In the genomic region with DNA sequence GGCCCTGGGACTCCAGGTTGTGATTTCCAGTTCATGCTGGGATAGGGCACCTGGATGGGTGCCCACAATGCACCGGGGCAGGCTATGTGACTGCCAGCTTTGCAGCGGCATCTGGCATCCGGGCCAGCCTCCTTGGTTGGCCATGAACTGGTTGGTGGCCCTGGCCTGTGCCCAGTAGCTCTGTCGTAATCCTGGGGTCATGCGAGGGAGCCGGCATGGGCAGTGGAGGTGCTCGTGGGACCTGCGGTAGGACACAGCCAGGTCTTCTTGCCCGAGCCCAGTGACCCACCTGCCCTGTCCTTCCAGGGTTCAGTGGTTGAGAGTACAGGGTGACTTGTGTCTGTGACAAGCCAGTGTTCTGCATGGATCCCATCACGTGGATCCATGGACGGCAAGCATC, we compare ENCODE assay signal across 37 cellular contexts.
"Had no signal": no experiment of that assay in that cellular context is flagged by ENCODE, and none has a peak within 500 bp of the region (broad histone marks: within the 10 kb centered on the region; RNA-seq: fewer than 3 reads in every experiment).

No MANE protein-coding gene starts in this region.

- H3K9me3 Mint-ChIP-seq: activated naive CD4-positive, alpha-beta T cell treated with anti-CD3 and anti-CD28 coated beads, Interleukin-2, amount 50 U/mL, for 24 hours had no signal

- H3K4me1 Mint-ChIP-seq: activated CD4-positive, alpha-beta memory T cell treated with anti-CD3 and anti-CD28 coated beads, Interleukin-2, amount 10 ng/mL, durations not matched to agents 7 days and 5 days; activated CD4-positive, alpha-beta T cell treated with anti-CD3 and anti-CD28 coated beads for 36 hours; activated CD4-positive, alpha-beta T cell treated with anti-CD3 and anti-CD28 coated beads, Interleukin-2, amount 10 ng/mL, durations not matched to agents 7 days and 5 days; activated CD8-positive, alpha-beta memory T cell treated with anti-CD3 and anti-CD28 coated beads, Interleukin-2, amount 10 ng/mL, durations not matched to agents 7 days and 5 days; activated naive CD4-positive, alpha-beta T cell treated with anti-CD3 and anti-CD28 coated beads, Interleukin-2, amount 10 ng/mL, durations not matched to agents 7 days and 5 days; activated naive CD4-positive, alpha-beta T cell treated with anti-CD3 and anti-CD28 coated beads, Interleukin-2, amount 50 U/mL, for 24 hours; activated naive CD8-positive, alpha-beta T cell treated with anti-CD3 and anti-CD28 coated beads, Interleukin-2, amount 10 ng/mL, durations not matched to agents 7 days and 5 days; activated naive CD8-positive, alpha-beta T cell treated with anti-CD3 and anti-CD28 coated beads, Interleukin-2, amount 50 U/mL, for 24 hours had no signal

- H3K27ac Mint-ChIP-seq: activated CD4-positive, alpha-beta memory T cell treated with anti-CD3 and anti-CD28 coated beads, Interleukin-2, amount 10 ng/mL, durations not matched to agents 7 days and 5 days; activated CD4-positive, alpha-beta T cell treated with anti-CD3 and anti-CD28 coated beads for 36 hours; activated CD4-positive, alpha-beta T cell treated with anti-CD3 and anti-CD28 coated beads, Interleukin-2, amount 10 ng/mL, durations not matched to agents 7 days and 5 days; activated CD8-positive, alpha-beta memory T cell treated with anti-CD3 and anti-CD28 coated beads, Interleukin-2, amount 10 ng/mL, durations not matched to agents 7 days and 5 days; activated CD8-positive, alpha-beta T cell treated with anti-CD3 and anti-CD28 coated beads, Interleukin-2, amount 10 ng/mL, durations not matched to agents 7 days and 5 days; activated naive CD4-positive, alpha-beta T cell treated with anti-CD3 and anti-CD28 coated beads, Interleukin-2, amount 10 ng/mL, durations not matched to agents 7 days and 5 days; activated naive CD4-positive, alpha-beta T cell treated with anti-CD3 and anti-CD28 coated beads, Interleukin-2, amount 50 U/mL, for 24 hours; activated naive CD8-positive, alpha-beta T cell; activated naive CD8-positive, alpha-beta T cell treated with anti-CD3 and anti-CD28 coated beads, Interleukin-2, amount 10 ng/mL, durations not matched to agents 7 days and 5 days; activated naive CD8-positive, alpha-beta T cell treated with anti-CD3 and anti-CD28 coated beads, Interleukin-2, amount 50 U/mL, for 24 hours; activated T-cell treated with anti-CD3 and anti-CD28 coated beads, Interleukin-2, amount 50 U/mL, for 24 hours; activated T-helper 2 cell treated with anti-CD3 and anti-CD28 coated beads, Interferon-gamma antibody, Interleukin-2, Interleukin-4, amounts not matched to agents 10 μg/mL and 5 μg/mL and 100 μg/mL, durations not matched to agents 14 hours and 24 hours and 36 hours; T-helper 1 cell treated with Interleukin-12 subunit alpha and Interleukin-12 subunit beta and Interleukin-4 antibody, amounts not matched to agents 30 μg/mL and 1 μg/mL, for 36 hours; T-helper 2 cell treated with Interferon-gamma antibody and Interleukin-4, amounts not matched to agents 5 μg/mL and 100 μg/mL, for 36 hours had no signal

- FAIRE-seq: astrocyte, TTC549 had no signal

- H3K36me3 Mint-ChIP-seq: activated CD8-positive, alpha-beta memory T cell treated with anti-CD3 and anti-CD28 coated beads, Interleukin-2, amount 10 ng/mL, durations not matched to agents 7 days and 5 days; activated naive CD4-positive, alpha-beta T cell treated with anti-CD3 and anti-CD28 coated beads, Interleukin-2, amount 10 ng/mL, durations not matched to agents 7 days and 5 days; activated naive CD4-positive, alpha-beta T cell treated with anti-CD3 and anti-CD28 coated beads, Interleukin-2, amount 50 U/mL, for 24 hours; activated naive CD8-positive, alpha-beta T cell; activated naive CD8-positive, alpha-beta T cell treated with anti-CD3 and anti-CD28 coated beads, Interleukin-2, amount 10 ng/mL, durations not matched to agents 7 days and 5 days had no signal

- H3K27me3 ChIP-seq: body of pancreas, brain microvascular endothelial cell, breast epithelium had no signal

- H3K4me3 Mint-ChIP-seq: activated CD4-positive, alpha-beta memory T cell treated with anti-CD3 and anti-CD28 coated beads, Interleukin-2, amount 10 ng/mL, durations not matched to agents 7 days and 5 days; activated CD4-positive, alpha-beta T cell treated with anti-CD3 and anti-CD28 coated beads for 36 hours; activated CD4-positive, alpha-beta T cell treated with anti-CD3 and anti-CD28 coated beads, Interleukin-2, amount 10 ng/mL, durations not matched to agents 7 days and 5 days; activated CD8-positive, alpha-beta memory T cell treated with anti-CD3 and anti-CD28 coated beads, Interleukin-2, amount 10 ng/mL, durations not matched to agents 7 days and 5 days; activated CD8-positive, alpha-beta T cell treated with anti-CD3 and anti-CD28 coated beads, Interleukin-2, amount 10 ng/mL, durations not matched to agents 7 days and 5 days; activated naive CD4-positive, alpha-beta T cell treated with anti-CD3 and anti-CD28 coated beads, Interleukin-2, amount 10 ng/mL, durations not matched to agents 7 days and 5 days; activated naive CD4-positive, alpha-beta T cell treated with anti-CD3 and anti-CD28 coated beads, Interleukin-2, amount 50 U/mL, for 24 hours; activated naive CD8-positive, alpha-beta T cell; activated naive CD8-positive, alpha-beta T cell treated with anti-CD3 and anti-CD28 coated beads, Interleukin-2, amount 10 ng/mL, durations not matched to agents 7 days and 5 days; activated naive CD8-positive, alpha-beta T cell treated with anti-CD3 and anti-CD28 coated beads, Interleukin-2, amount 50 U/mL, for 24 hours; activated T-cell treated with anti-CD3 and anti-CD28 coated beads, Interleukin-2, amount 50 U/mL, for 24 hours; T-helper 1 cell treated with Interleukin-12 subunit alpha and Interleukin-12 subunit beta and Interleukin-4 antibody, amounts not matched to agents 30 μg/mL and 1 μg/mL, for 36 hours; T-helper 2 cell treated with Interferon-gamma antibody and Interleukin-4, amounts not matched to agents 5 μg/mL and 100 μg/mL, for 36 hours had no signal

- H3K36me3 ChIP-seq: brain microvascular endothelial cell, breast epithelium had no signal

- DNase-seq: activated CD4-positive, alpha-beta memory T cell treated with anti-CD3 and anti-CD28 coated beads, Interleukin-2, amount 10 ng/mL, durations not matched to agents 7 days and 5 days; activated CD4-positive, alpha-beta T cell treated with anti-CD3 and anti-CD28 coated beads for 1 hour; activated CD4-positive, alpha-beta T cell treated with anti-CD3 and anti-CD28 coated beads for 36 hours; activated CD4-positive, alpha-beta T cell treated with anti-CD3 and anti-CD28 coated beads for 48 hours; activated CD4-positive, alpha-beta T cell treated with anti-CD3 and anti-CD28 coated beads, Interleukin-2, amount 10 ng/mL, durations not matched to agents 7 days and 5 days; activated CD4-positive, alpha-beta T cell treated with anti-CD3 and anti-CD28 coated beads, Interleukin-2, amount 50 U/mL, for 48 hours; activated CD4-positive, CD25-positive, alpha-beta regulatory T cell; activated CD8-positive, alpha-beta memory T cell treated with anti-CD3 and anti-CD28 coated beads for 24 hours; activated CD8-positive, alpha-beta memory T cell treated with anti-CD3 and anti-CD28 coated beads, Interleukin-2, amount 10 ng/mL, durations not matched to agents 7 days and 5 days; activated CD8-positive, alpha-beta memory T cell treated with anti-CD3 and anti-CD28 coated beads, Interleukin-2, amount 50 U/mL, for 48 hours; activated CD8-positive, alpha-beta T cell treated with anti-CD3 and anti-CD28 coated beads, Interleukin-2, amount 10 ng/mL, durations not matched to agents 7 days and 5 days; activated effector memory CD4-positive, alpha-beta T cell treated with Interleukin-2 at 50 U/mL for 16 hours; activated gamma-delta T cell; activated naive CD4-positive, alpha-beta T cell treated with anti-CD3 and anti-CD28 coated beads, Interleukin-2, amount 10 ng/mL, durations not matched to agents 7 days and 5 days; activated naive CD4-positive, alpha-beta T cell treated with Interleukin-2 at 50 U/mL for 16 hours; activated naive CD8-positive, alpha-beta T cell treated with anti-CD3 and anti-CD28 coated beads, Interleukin-2, amount 10 ng/mL, durations not matched to agents 7 days and 5 days; activated naive CD8-positive, alpha-beta T cell treated with anti-CD3 and anti-CD28 coated beads, Interleukin-2, amount 50 U/mL, for 24 hours; activated T-cell treated with anti-CD3 and anti-CD28 coated beads, Interleukin-2, amount 50 U/mL, for 24 hours; activated T-cell treated with anti-CD3 and anti-CD28 coated beads, Interleukin-2, amount 50 U/mL, for 48 hours; aorta; body of pancreas; brain microvascular endothelial cell; central memory CD4-positive, alpha-beta T cell; SW 1271; T-helper 1 cell; T-helper 2 cell; T-helper 9 cell had no signal

- H3K4me3 ChIP-seq: body of pancreas, breast epithelium had no signal

- H3K27me3 Mint-ChIP-seq: activated CD4-positive, alpha-beta memory T cell treated with anti-CD3 and anti-CD28 coated beads, Interleukin-2, amount 10 ng/mL, durations not matched to agents 7 days and 5 days; activated CD4-positive, alpha-beta T cell treated with anti-CD3 and anti-CD28 coated beads for 36 hours; activated CD4-positive, alpha-beta T cell treated with anti-CD3 and anti-CD28 coated beads, Interleukin-2, amount 10 ng/mL, durations not matched to agents 7 days and 5 days; activated CD8-positive, alpha-beta memory T cell treated with anti-CD3 and anti-CD28 coated beads, Interleukin-2, amount 10 ng/mL, durations not matched to agents 7 days and 5 days; activated naive CD4-positive, alpha-beta T cell treated with anti-CD3 and anti-CD28 coated beads, Interleukin-2, amount 10 ng/mL, durations not matched to agents 7 days and 5 days; activated naive CD4-positive, alpha-beta T cell treated with anti-CD3 and anti-CD28 coated beads, Interleukin-2, amount 50 U/mL, for 24 hours; activated naive CD8-positive, alpha-beta T cell; activated naive CD8-positive, alpha-beta T cell treated with anti-CD3 and anti-CD28 coated beads, Interleukin-2, amount 10 ng/mL, durations not matched to agents 7 days and 5 days; activated naive CD8-positive, alpha-beta T cell treated with anti-CD3 and anti-CD28 coated beads, Interleukin-2, amount 50 U/mL, for 24 hours; activated T-cell treated with anti-CD3 and anti-CD28 coated beads, Interleukin-2, amount 50 U/mL, for 24 hours had no signal

- ATAC-seq: activated CD4-positive, alpha-beta T cell treated with anti-CD3 and anti-CD28 coated beads for 36 hours; activated CD4-positive, CD25-positive, alpha-beta regulatory T cell treated with anti-CD3 and anti-CD28 coated beads, Interleukin-2, amount 50 U/mL, for 24 hours; activated CD8-positive, alpha-beta memory T cell treated with anti-CD3 and anti-CD28 coated beads, Interleukin-2, amount 10 ng/mL, durations not matched to agents 7 days and 5 days; activated CD8-positive, alpha-beta T cell treated with anti-CD3 and anti-CD28 coated beads, Interleukin-2, amount 10 ng/mL, durations not matched to agents 7 days and 5 days; activated naive CD8-positive, alpha-beta T cell treated with anti-CD3 and anti-CD28 coated beads, Interleukin-2, amount 50 U/mL, for 24 hours; body of pancreas had no signal

- H3K27ac ChIP-seq: body of pancreas, brain microvascular endothelial cell, breast epithelium, VCaP had no signal

- H3K4me1 ChIP-seq: body of pancreas, breast epithelium had no signal
